In genomic region chr13:74027161-74027779, GRCh38 we compare ENCODE assay signal across 1 cellular context.
TF ChIP-seq lines count a peak whose summit lies in the region.

No MANE protein-coding gene starts in this region.

TF ChIP-seq in GM23338, 12 proteins besides CTCF, POLR2A, EP300 and RAD21 (continued from another document):
- no peak for TF ChIP-seq POLR2AphosphoS5 (IDR thresholded peaks at IDR 0.05; ENCODE audit: low read depth)
